Comparison of ENCODE assay signal across 25 cellular contexts in the genomic region with DNA sequence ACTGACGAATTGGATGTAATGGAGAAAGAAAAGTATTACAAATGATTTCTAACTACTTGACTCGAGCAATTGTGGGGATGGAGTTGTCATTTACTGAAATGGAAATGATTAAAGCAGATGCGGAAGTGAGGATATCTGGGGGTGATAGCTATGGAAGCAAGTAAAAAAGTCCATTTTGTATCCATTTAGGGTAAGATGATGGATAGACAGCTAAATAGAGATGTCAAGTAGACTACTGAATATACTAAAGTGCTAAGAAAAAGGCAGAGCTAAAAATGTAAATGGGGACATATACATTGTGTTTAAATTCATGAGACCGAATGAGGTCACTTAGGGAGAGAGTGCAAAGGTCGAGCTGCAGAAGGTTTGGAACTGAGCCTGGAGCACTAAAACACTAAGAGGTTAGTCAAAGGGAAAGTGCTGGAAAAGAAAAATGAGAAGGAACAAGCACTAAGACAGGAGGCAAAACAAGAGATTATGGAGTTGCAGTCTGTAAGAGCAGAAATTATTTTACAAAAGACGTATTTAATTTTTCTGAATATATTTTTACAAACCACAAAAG.
"Had no signal": no experiment of that assay in that cellular context is flagged by ENCODE, and none has a peak within 500 bp of the region (broad histone marks: within the 10 kb centered on the region; RNA-seq: fewer than 3 reads in every experiment).

No MANE protein-coding gene starts in this region.

- DNase-seq: dermis blood vessel endothelial cell; effector memory CD8-positive, alpha-beta T cell; head of caudate nucleus; mesenchymal stem cell; naive thymus-derived CD4-positive, alpha-beta T cell; occipital lobe; ovary; posterior cingulate gyrus; psoas muscle; right cardiac atrium; stimulated activated CD4-positive, alpha-beta T cell treated with anti-CD3 and anti-CD28 coated beads, Interleukin-12 subunit alpha, Interleukin-12 subunit beta, amount 100 ng/mL, for 4 hours; stimulated activated CD4-positive, alpha-beta T cell treated with anti-CD3 and anti-CD28 coated beads, Interleukin-1b, Interleukin-23, amount 100 ng/mL, for 48 hours; stimulated activated CD4-positive, alpha-beta T cell treated with anti-CD3 and anti-CD28 coated beads, Interleukin-4, amount 100 ng/mL, for 1 hour; stimulated activated CD8-positive, alpha-beta memory T cell treated with anti-CD3 and anti-CD28 coated beads, Interleukin-4, amount 100 ng/mL, for 48 hours; stimulated activated naive CD4-positive, alpha-beta T cell; stimulated activated naive CD8-positive, alpha-beta T cell treated with anti-CD3 and anti-CD28 coated beads, Interleukin-15, amount 100 ng/mL, for 72 hours; trophoblast cell had no signal

- H3K36me3 ChIP-seq: ovary, suprapubic skin, vagina had no signal

- H3K27me3 ChIP-seq: ovary, suprapubic skin, vagina had no signal

- H3K27ac ChIP-seq: coronary artery, ovary, psoas muscle, suprapubic skin, vagina had no signal

- H3K4me1 ChIP-seq: psoas muscle, suprapubic skin, vagina had no signal

- H3K4me3 ChIP-seq: coronary artery, ovary, psoas muscle, smooth muscle cell, suprapubic skin, vagina had no signal

- H3K9me3 ChIP-seq: ovary, psoas muscle, suprapubic skin, vagina had no signal

- ATAC-seq: effector memory CD8-positive, alpha-beta T cell; left lobe of liver; naive thymus-derived CD4-positive, alpha-beta T cell; psoas muscle; right cardiac atrium; stimulated activated naive CD8-positive, alpha-beta T cell treated with anti-CD3 and anti-CD28 coated beads, Interleukin-15, amount 100 ng/mL, for 72 hours had no signal

- H3K4me2 ChIP-seq: smooth muscle cell had no signal

- FAIRE-seq: endometrium, frontal cortex, keratinocyte had no signal
